14 cellular contexts compared by ENCODE assay signal in the genomic region with DNA sequence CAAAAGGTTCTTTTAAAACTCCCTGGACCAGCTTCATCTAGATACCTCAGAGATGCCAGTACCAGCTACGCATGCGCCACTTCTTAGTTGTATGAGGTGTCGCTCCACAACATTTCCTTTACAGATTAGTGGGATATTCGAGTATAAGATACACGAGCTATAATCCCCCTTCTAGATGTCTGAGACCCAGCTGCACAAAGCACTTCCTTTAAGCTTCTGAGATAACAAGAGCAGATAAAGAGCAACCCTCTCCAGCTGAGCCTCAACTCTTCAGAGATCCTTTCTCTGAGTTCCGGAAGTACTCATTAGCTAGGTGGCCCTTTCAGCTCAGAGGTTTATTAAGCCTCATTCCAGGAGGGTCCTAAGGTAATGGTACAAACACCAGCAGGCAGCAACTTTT.
"Had no signal": no experiment of that assay in that cellular context is flagged by ENCODE, and none has a peak within 500 bp of the region (broad histone marks: within the 10 kb centered on the region; RNA-seq: fewer than 3 reads in every experiment).

No MANE protein-coding gene starts in this region.

- H3K4me3 ChIP-seq: dorsolateral prefrontal cortex, tibial nerve had no signal

- DNase-seq: activated CD4-positive, alpha-beta T cell treated with anti-CD3 and anti-CD28 coated beads, Interleukin-2, amount 50 U/mL, for 4 hours; activated naive CD4-positive, alpha-beta T cell; activated naive CD8-positive, alpha-beta T cell treated with anti-CD3 and anti-CD28 coated beads, Interleukin-2, amount 10 ng/mL, durations not matched to agents 7 days and 5 days; caudate nucleus; dorsolateral prefrontal cortex; foreskin melanocyte; glutamatergic neuron; hippocampal formation; left cardiac atrium had no signal

- H3K4me3 Mint-ChIP-seq: activated naive CD8-positive, alpha-beta T cell treated with anti-CD3 and anti-CD28 coated beads, Interleukin-2, amount 10 ng/mL, durations not matched to agents 7 days and 5 days had no signal

- H3K27me3 ChIP-seq: dorsolateral prefrontal cortex, tibial nerve had no signal

- H3K27ac Mint-ChIP-seq: activated naive CD8-positive, alpha-beta T cell treated with anti-CD3 and anti-CD28 coated beads, Interleukin-2, amount 10 ng/mL, durations not matched to agents 7 days and 5 days had no signal

- H3K27me3 Mint-ChIP-seq: activated naive CD8-positive, alpha-beta T cell treated with anti-CD3 and anti-CD28 coated beads, Interleukin-2, amount 10 ng/mL, durations not matched to agents 7 days and 5 days; brain; progenitor cell of endocrine pancreas had no signal

- H3K27ac ChIP-seq: epithelial cell of prostate, tibial nerve, VCaP had no signal
